25 cellular contexts compared by ENCODE assay signal in the genomic region with DNA sequence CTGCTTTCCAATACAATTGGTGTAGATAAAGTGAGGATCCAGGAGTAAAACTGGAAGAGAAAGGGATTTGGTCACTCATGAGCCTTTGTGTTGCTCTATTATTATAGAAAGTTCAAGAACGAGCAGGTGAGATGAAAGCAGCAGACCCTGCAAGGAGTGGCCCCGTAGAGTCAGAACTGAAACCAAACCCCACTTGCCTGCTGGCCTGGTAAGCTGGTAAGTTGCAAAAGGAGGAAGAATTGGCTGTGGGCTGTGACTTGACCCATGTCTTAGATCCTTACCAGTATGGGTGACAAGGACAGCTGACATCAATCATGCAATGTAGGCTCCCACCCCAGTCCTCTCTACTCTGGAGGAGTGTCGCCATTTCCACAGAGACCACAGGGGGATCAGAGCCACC.
"Had no signal": no experiment of that assay in that cellular context is flagged by ENCODE, and none has a peak within 500 bp of the region (broad histone marks: within the 10 kb centered on the region; RNA-seq: fewer than 3 reads in every experiment).

No MANE protein-coding gene starts in this region.

- DNase-seq: stimulated activated CD4-positive, alpha-beta T cell treated with anti-CD3 and anti-CD28 coated beads, Interleukin-2, amount 100 ng/mL, for 48 hours; stimulated activated CD4-positive, alpha-beta T cell treated with anti-CD3 and anti-CD28 coated beads, Interleukin-4, amount 100 ng/mL, for 1 hour; stimulated activated CD4-positive, alpha-beta T cell treated with anti-CD3 and anti-CD28 coated beads, Interleukin-4, amount 100 ng/mL, for 24 hours; stimulated activated CD4-positive, alpha-beta T cell treated with anti-CD3 and anti-CD28 coated beads, Interleukin-4, amount 100 ng/mL, for 4 hours; stimulated activated CD8-positive, alpha-beta memory T cell treated with anti-CD3 and anti-CD28 coated beads, Interleukin-4, amount 100 ng/mL, for 48 hours; stimulated activated naive B cell treated with anti-CD40 and anti-IgM and Interleukin-4, amounts not matched to agents 10 μg/mL and 1 μg/mL and 100 μg/mL, for 72 hours; stimulated activated naive CD4-positive, alpha-beta T cell; stimulated activated naive CD4-positive, alpha-beta T cell treated with Interleukin-2 at 50 U/mL for 16 hours; stimulated activated naive CD8-positive, alpha-beta T cell treated with anti-CD3 and anti-CD28 coated beads, Interleukin-15, amount 100 ng/mL, for 72 hours; stimulated activated naive CD8-positive, alpha-beta T cell treated with anti-CD3 and anti-CD28 coated beads, Interleukin-15, Interleukin-2, amounts not matched to agents 100 U/mL and 50 U/mL, for 24 hours; stomach; substantia nigra; testis; thyroid gland; tibial artery; transverse colon; upper lobe of left lung; upper lobe of right lung; uterus had no signal

- ATAC-seq: stimulated activated effector memory CD8-positive, alpha-beta T cell treated with anti-CD3 and anti-CD28 coated beads, Interleukin-12 subunit alpha, Interleukin-12 subunit beta, amount 100 ng/mL, for 72 hours; stimulated activated memory B cell treated with anti-CD40 and anti-IgM and Interleukin-4, amounts not matched to agents 10 μg/mL and 1 μg/mL and 100 μg/mL, for 72 hours; stimulated activated naive B cell treated with anti-CD40 and anti-IgM and Interleukin-4, amounts not matched to agents 10 μg/mL and 1 μg/mL and 100 μg/mL, for 72 hours; stimulated activated naive CD8-positive, alpha-beta T cell treated with anti-CD3 and anti-CD28 coated beads, Interleukin-15, amount 100 ng/mL, for 72 hours; stimulated activated naive CD8-positive, alpha-beta T cell treated with anti-CD3 and anti-CD28 coated beads, Interleukin-15, Interleukin-2, amounts not matched to agents 100 U/mL and 50 U/mL, for 24 hours; upper lobe of right lung had no signal

- H3K4me3 ChIP-seq: stomach, suprapubic skin, testis, thoracic aorta, thyroid gland, tibial artery, tibial nerve, transverse colon, upper lobe of left lung, upper lobe of right lung, uterus, vagina had no signal

- H3K27ac ChIP-seq: stomach, suprapubic skin, testis, thoracic aorta, thyroid gland, tibial artery, tibial nerve, transverse colon, upper lobe of left lung, upper lobe of right lung, uterus, vagina had no signal

- H3K4me1 ChIP-seq: stomach, suprapubic skin, testis, thyroid gland, tibial artery, tibial nerve, transverse colon, upper lobe of left lung, upper lobe of right lung, uterus, vagina had no signal

- H3K9me3 ChIP-seq: suprapubic skin, testis, thoracic aorta, thyroid gland, transverse colon, upper lobe of left lung, upper lobe of right lung, uterus, vagina had no signal

- H3K36me3 ChIP-seq: stomach, suprapubic skin, thoracic aorta, thyroid gland, tibial artery, tibial nerve, transverse colon, upper lobe of left lung, upper lobe of right lung, uterus, vagina had no signal

- H3K27me3 ChIP-seq: stomach, suprapubic skin, testis, thyroid gland, tibial artery, tibial nerve, transverse colon, upper lobe of left lung, upper lobe of right lung, uterus, vagina had no signal
